In the genomic region with DNA sequence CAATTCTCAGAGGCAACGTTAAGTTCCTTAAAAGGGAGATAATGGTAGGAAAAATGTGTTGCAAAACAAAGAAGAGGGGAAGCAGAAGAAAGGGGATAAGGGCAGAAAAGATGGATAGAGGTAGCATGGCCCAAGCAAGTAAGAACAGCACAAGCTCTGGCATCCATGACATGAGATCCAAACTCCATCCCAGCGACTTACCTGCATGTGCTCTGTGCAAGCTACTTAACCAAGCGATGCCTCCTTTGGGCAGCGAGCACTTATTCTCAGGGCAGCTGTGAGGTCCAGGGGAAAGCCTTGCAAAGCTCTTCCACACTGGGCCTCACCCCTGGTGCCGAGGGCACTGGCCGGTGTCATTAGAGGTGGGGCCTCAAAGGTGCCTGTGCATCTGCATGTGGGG, we compare ENCODE assay signal across 1 cellular context.
TF ChIP-seq lines count a peak whose summit lies in the region.

No MANE protein-coding gene starts in this region.

TF ChIP-seq in HepG2, 621 proteins besides CTCF, POLR2A, EP300 and RAD21 (continued from another document):
- TF ChIP-seq, protein P1, sequence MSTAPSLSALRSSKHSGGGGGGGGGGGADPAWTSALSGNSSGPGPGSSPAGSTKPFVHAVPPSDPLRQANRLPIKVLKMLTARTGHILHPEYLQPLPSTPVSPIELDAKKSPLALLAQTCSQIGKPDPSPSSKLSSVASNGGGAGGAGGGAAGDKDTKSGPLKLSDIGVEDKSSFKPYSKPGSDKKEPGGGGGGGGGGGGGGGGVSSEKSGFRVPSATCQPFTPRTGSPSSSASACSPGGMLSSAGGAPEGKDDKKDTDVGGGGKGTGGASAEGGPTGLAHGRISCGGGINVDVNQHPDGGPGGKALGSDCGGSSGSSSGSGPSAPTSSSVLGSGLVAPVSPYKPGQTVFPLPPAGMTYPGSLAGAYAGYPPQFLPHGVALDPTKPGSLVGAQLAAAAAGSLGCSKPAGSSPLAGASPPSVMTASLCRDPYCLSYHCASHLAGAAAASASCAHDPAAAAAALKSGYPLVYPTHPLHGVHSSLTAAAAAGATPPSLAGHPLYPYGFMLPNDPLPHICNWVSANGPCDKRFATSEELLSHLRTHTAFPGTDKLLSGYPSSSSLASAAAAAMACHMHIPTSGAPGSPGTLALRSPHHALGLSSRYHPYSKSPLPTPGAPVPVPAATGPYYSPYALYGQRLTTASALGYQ (CRISPR knock-in tag; IDR thresholded peaks at IDR 0.05) = no peak
